In the genomic region with DNA sequence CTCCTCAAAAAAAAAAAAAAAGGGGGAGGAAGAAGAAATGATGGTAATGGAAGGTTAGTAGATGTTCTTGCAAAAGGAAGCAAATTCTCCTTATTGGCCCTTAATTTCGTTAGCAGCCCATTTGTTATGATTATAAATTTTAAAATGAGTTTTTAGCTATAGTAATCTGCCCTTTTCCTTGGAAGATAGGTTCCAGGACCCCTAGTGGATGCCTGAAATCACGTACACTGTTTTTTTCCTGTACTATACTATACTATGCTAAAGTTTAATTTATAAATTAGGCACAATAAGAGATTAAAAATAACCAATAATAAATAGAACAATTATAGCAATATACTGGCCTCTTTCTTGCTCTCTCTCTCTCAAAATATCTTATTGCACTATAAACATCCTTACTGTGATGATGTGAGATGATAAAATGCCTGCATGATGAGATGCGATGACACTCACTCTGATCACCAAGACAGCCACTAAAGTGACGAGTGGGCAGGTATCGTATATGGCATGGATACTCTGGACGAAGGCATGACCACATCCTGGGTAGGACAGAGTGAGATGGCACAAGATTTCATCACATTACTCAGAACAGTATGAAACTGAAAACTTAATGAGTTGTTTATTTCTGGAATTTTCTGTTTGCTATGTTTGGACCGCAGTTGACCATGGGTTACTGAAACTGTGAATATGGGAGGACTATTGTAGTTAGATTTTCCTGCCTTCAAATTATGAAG, we compare ENCODE assay signal across 21 cellular contexts.
DNase-seq lines count a peak whose midpoint lies in the region; ATAC-seq, FAIRE-seq and TF ChIP-seq lines count a peak whose summit lies in the region.
"Had no signal": no experiment of that assay in that cellular context is flagged by ENCODE, and none has a peak within 500 bp of the region (broad histone marks: within the 10 kb centered on the region; RNA-seq: fewer than 3 reads in every experiment).

No MANE protein-coding gene starts in this region.

- no peak overlapping the region for H3K9ac ChIP-seq in KMS-11

- peaks cover 25% of the 10 kb centered on the region for H3K4me1 ChIP-seq in KMS-11 (ENCODE audit: low read depth, poor library complexity, severe bottlenecking)
- H3K4me1 ChIP-seq: esophagus muscularis mucosa, prostate gland had no signal

- no peak overlapping the region for H3K4me3 ChIP-seq in KMS-11 (IDR thresholded peaks at IDR 0.05; ENCODE audit: insufficient read depth, low read depth, low read length)
- H3K4me3 ChIP-seq in astrocyte of the cerebellum (ENCODE audit: low read depth, low read length): no peak overlapping the region
- H3K4me3 ChIP-seq: coronary artery, esophagus muscularis mucosa, prostate gland had no signal

- no peaks in the 10 kb centered on the region for H3K9me3 Mint-ChIP-seq in neural crest cell
- H3K9me3 Mint-ChIP-seq: activated T-cell treated with anti-CD3 and anti-CD28 coated beads, Interleukin-2, amount 50 U/mL, for 4 hours; T-helper 2 cell treated with Interferon-gamma antibody and Interleukin-4, amounts not matched to agents 5 μg/mL and 100 μg/mL, for 36 hours had no signal

- FAIRE-seq in GM12891 (lab: Jason Lieb, UNC): peak; percentile 76

- H3K27me3 ChIP-seq in KMS-11 (ENCODE audit: insufficient read depth, low read depth): no peaks in the 10 kb centered on the region
- H3K27me3 ChIP-seq: esophagus muscularis mucosa had no signal

- H3K27ac Mint-ChIP-seq in neural crest cell (ENCODE audit: unreplicated experiment): no peak overlapping the region
- H3K27ac Mint-ChIP-seq: T-helper 2 cell treated with Interferon-gamma antibody and Interleukin-4, amounts not matched to agents 5 μg/mL and 100 μg/mL, for 36 hours had no signal

- no peak for DNase-seq in GM12891 (ENCODE audit: insufficient read length, low spot score)
- DNase-seq in astrocyte of the cerebellum (ENCODE audit: low read depth): no peak
- DNase-seq in neural crest cell (ENCODE audit: low read depth, low spot score): no peak
- no peak for DNase-seq in HCEC 1CT
- no peak for DNase-seq in RPMI8226
- DNase-seq: activated CD4-positive, alpha-beta T cell treated with anti-CD3 and anti-CD28 coated beads for 4 hours; activated T-cell treated with anti-CD3 and anti-CD28 coated beads, Interleukin-2, amount 50 U/mL, for 4 hours; GF-D8; hypothalamus; left colon; MV-4-11; NCI-H2081 treated with DMSO at 0.1 percent for 48 hours; NCI-H69; substantia nigra had no signal

- H3K4me2 ChIP-seq in KMS-11: peak overlapping the region; percentile 3; the same call in 1 of the 2 replicates

- no peaks in the 10 kb centered on the region for H3K79me2 ChIP-seq in KMS-11 (ENCODE audit: insufficient read depth, low read depth)

- no peak for TF ChIP-seq POLR2A in GM12891 (IDR thresholded peaks at IDR 0.05; ENCODE audit: low read depth, low read length)

- in situ Hi-C loops in astrocyte of the cerebellum (cut with HindIII; ENCODE audit: low sequenced_read_pairs): no loop called here

- no peak overlapping the region for H2AFZ ChIP-seq in KMS-11 (ENCODE audit: low read depth)

- H3K36me3 ChIP-seq in KMS-11 (ENCODE audit: insufficient read depth): no peaks in the 10 kb centered on the region

- H4K20me1 ChIP-seq in KMS-11 (ENCODE audit: insufficient read depth): no peaks in the 10 kb centered on the region

- peak overlapping the region; percentile 14; the same call in 1 of the 2 replicates for H3K27ac ChIP-seq in KMS-11
- H3K27ac ChIP-seq: coronary artery, esophagus muscularis mucosa, prostate gland, RWPE1 had no signal

- no peaks in the 10 kb centered on the region for H3K27me3 Mint-ChIP-seq in neural crest cell (ENCODE audit: low read depth)

- H3K36me3 Mint-ChIP-seq in neural crest cell (ENCODE audit: low read depth): peaks cover 10% of the 10 kb centered on the region

- H3K4me1 Mint-ChIP-seq in neural crest cell: peaks cover 39% of the 10 kb centered on the region

- ATAC-seq in HG03108 (IDR thresholded peaks at IDR 0.05; ENCODE audit: unreplicated experiment): no peak
- ATAC-seq: activated T-cell treated with anti-CD3 and anti-CD28 coated beads, Interleukin-2, amount 50 U/mL, for 4 hours; left colon had no signal

- TF ChIP-seq CTCF in KMS-11 (conservative IDR thresholded peaks at IDR 0.05; ENCODE audit: low read depth, low read length): no peak
- peak; percentile 17 for TF ChIP-seq CTCF in astrocyte of the cerebellum (IDR thresholded peaks at IDR 0.05; ENCODE audit: low read depth, low read length, missing control alignments)
- peak; percentile 39 for TF ChIP-seq CTCF in neural crest cell (conservative IDR thresholded peaks at IDR 0.05)

- H3K4me3 Mint-ChIP-seq in neural crest cell: no peak overlapping the region
- H3K4me3 Mint-ChIP-seq: activated T-cell treated with anti-CD3 and anti-CD28 coated beads, Interleukin-2, amount 50 U/mL, for 4 hours; T-helper 2 cell treated with Interferon-gamma antibody and Interleukin-4, amounts not matched to agents 5 μg/mL and 100 μg/mL, for 36 hours had no signal

TF ChIP-seq in GM12891, 5 proteins besides CTCF, POLR2A, EP300 and RAD21:
- TF ChIP-seq POLR2AphosphoS5 (IDR thresholded peaks at IDR 0.05; ENCODE audit: low read depth, low read length): no peak
- TF ChIP-seq SPI1 (IDR thresholded peaks at IDR 0.05; ENCODE audit: low read depth, low read length): no peak
- no peak for TF ChIP-seq PAX5 (IDR thresholded peaks at IDR 0.05; ENCODE audit: insufficient read depth, low read length, severe bottlenecking)
- TF ChIP-seq TAF1 (IDR thresholded peaks at IDR 0.05; ENCODE audit: low read depth, low read length): no peak
- no peak for TF ChIP-seq POU2F2 (IDR thresholded peaks at IDR 0.05; ENCODE audit: low read depth, low read length)
TF ChIP-seq in GM12891: peak in this region for 0.
